ENCODE assay signal across 8 cellular contexts in genomic region chr11:68099474-68100405, GRCh38. TPM values are rescaled to one million over a fixed set of nuclear protein-coding genes. Genes with fewer than 3 reads are reported as not detected.
A peak's percentile ranks its signal among the peaks of the same experiment; 100 is the strongest.
DNase-seq lines count a peak whose midpoint lies in the region; ATAC-seq and TF ChIP-seq lines count a peak whose summit lies in the region.

No MANE protein-coding gene starts in this region.

- ATAC-seq in heart left ventricle (peak in 3 of 4 donors; percentile 68 to 81 (median 80)), Right ventricle myocardium inferior (no peak), T-cell (replicated peaks in 1 of 4) (peak; percentile 68 to 91 (median 82)), GM21825 (IDR thresholded peaks at IDR 0.05; ENCODE audit: unreplicated experiment) (no peak), HG02759 (IDR thresholded peaks at IDR 0.05; ENCODE audit: unreplicated experiment) (no peak)

- no peak overlapping the region for H3K9ac ChIP-seq in endocrine pancreas (ENCODE audit: control insufficient read depth, insufficient read depth, low read length)

- H3K4me1 Mint-ChIP-seq in T-cell = peaks cover 16 to 22% (median 17%) of the 10 kb centered on the region in 3 donors

- H3K4me3 ChIP-seq in heart left ventricle = no peak overlapping the region
- peak overlapping the region; percentile 59 for H3K4me3 ChIP-seq in endocrine pancreas (ENCODE audit: control insufficient read depth, insufficient read depth, low read length)
- no peak overlapping the region for H3K4me3 ChIP-seq in sigmoid colon

- H3K27ac ChIP-seq in heart left ventricle (peak overlapping the region in 5 of 12 donors; percentile 2 to 41 (median 24)), sigmoid colon (peak overlapping the region in 3 of 4 donors; percentile 15 to 38 (median 21))

- TF ChIP-seq EP300 in sigmoid colon (IDR thresholded peaks at IDR 0.05) = no peak

- H3K9me3 ChIP-seq in heart left ventricle (no peaks in the 10 kb centered on the region), endocrine pancreas (ENCODE audit: control insufficient read depth, low read length) (no peaks in the 10 kb centered on the region), sigmoid colon (no peaks in the 10 kb centered on the region)

- H3K27me3 ChIP-seq in heart left ventricle (no peaks in the 10 kb centered on the region), endocrine pancreas (ENCODE audit: control insufficient read depth, insufficient read depth, low read length) (no peaks in the 10 kb centered on the region), sigmoid colon (no peaks in the 10 kb centered on the region)

- WGBS in heart left ventricle, 4 donors = 31 to 48% (median 35%) methylated on average over 12 of the region's 12 CpGs
- 8 to 27% methylated on average over 12 of the region's 12 CpGs for WGBS in sigmoid colon, 2 donors

- H3K36me3 Mint-ChIP-seq in T-cell = no peaks in the 10 kb centered on the region

- peaks cover 0 to 31% (median 13%) of the 10 kb centered on the region in 12 donors for H3K4me1 ChIP-seq in heart left ventricle
- peaks cover 12% of the 10 kb centered on the region for H3K4me1 ChIP-seq in endocrine pancreas (ENCODE audit: control insufficient read depth, insufficient read depth, low read length)
- peaks cover 0 to 9% (median 3%) of the 10 kb centered on the region in 4 donors for H3K4me1 ChIP-seq in sigmoid colon

- POLR2A ChIA-PET in T-cell (lab: Charles Lee) = interaction anchor here (0.5 to 0.6 kb wide), 2 partner anchors 15 to 33 kb away, joined by 3 to 4 read pairs; no protein-coding TSS in a partner anchor

- H3K4me3 Mint-ChIP-seq in T-cell = peak overlapping the region; percentile 51 to 69 (median 67)

- CTCF ChIA-PET in T-cell (lab: Charles Lee) = interaction anchor here in 1 of 2 donors (1.1 kb wide), 1 partner anchor 17 kb away, joined by 3 read pairs; no protein-coding TSS in a partner anchor

- TF ChIP-seq CTCF in heart left ventricle (IDR thresholded peaks at IDR 0.05) (no peak), sigmoid colon (IDR thresholded peaks at IDR 0.05) (no peak)

- peaks cover 0 to 4% (median 0%) of the 10 kb centered on the region in 9 donors for H3K36me3 ChIP-seq in heart left ventricle
- H3K36me3 ChIP-seq in endocrine pancreas (ENCODE audit: control insufficient read depth, insufficient read depth, low read length) = no peaks in the 10 kb centered on the region
- no peaks in the 10 kb centered on the region for H3K36me3 ChIP-seq in sigmoid colon

- intact Hi-C loops in heart left ventricle (cut with DNase I) = no loop called here
- intact Hi-C loops in Right ventricle myocardium inferior (cut with DNase I) = no loop called here
- intact Hi-C loops in sigmoid colon (cut with DNase I) = no loop called here

- H3K27me3 Mint-ChIP-seq in T-cell = no peaks in the 10 kb centered on the region

- DNase-seq in heart left ventricle (peak in 4 of 5 donors; percentile 35 to 58 (median 52)), Right ventricle myocardium inferior (ENCODE audit: missing footprints) (no peak), T-cell (peak in 31 of 34 experiments; percentile 17 to 57 (median 38)), sigmoid colon (no peak), DMS114 treated with DMSO at 0.1 percent for 48 hours (lab: John Stamatoyannopoulos, UW; ENCODE audit: unreplicated experiment) (no peak)

- TF ChIP-seq POLR2A in heart left ventricle (IDR thresholded peaks at IDR 0.05) (no peak), sigmoid colon (IDR thresholded peaks at IDR 0.05) (no peak)

- H3K9me3 Mint-ChIP-seq in T-cell = no peaks in the 10 kb centered on the region

- peak overlapping the region; percentile 27 to 78 for H3K27ac Mint-ChIP-seq in T-cell

RNA-seq across cellular contexts. Expression of gene CHKA, which starts 21.4 kb away (rescaled TPM):
- total RNA-seq in heart left ventricle (10 to 100 TPM in 3 of 9 donors, 1 to 10 TPM in 6; 6.1 to 15.0 (median 8.2) TPM), Right ventricle myocardium inferior (7.6 TPM), T-cell (10 to 100 TPM in 2 of 5 donors, 1 to 10 TPM in 3; 4.4 to 19.4 (median 7.6) TPM), sigmoid colon (10 to 100 TPM; 16.4 to 39.1 (median 27.9) TPM)
- polyA plus RNA-seq in heart left ventricle (10 to 100 TPM; 15.9 to 22.9 TPM), sigmoid colon (10 to 100 TPM; 21.0 to 41.0 (median 22.9) TPM)

Comparison
In these comparisons a context has a peak if more than half of its experiments do, and no peak if none do; other contexts are left out.
1. ATAC-seq: peak in heart left ventricle (3 of 4) and T-cell (4 of 4); none in Right ventricle myocardium inferior (single experiment), GM21825 (single experiment) and HG02759 (single experiment).
2. DNase-seq: peak in heart left ventricle (4 of 5) and T-cell (31 of 34); none in Right ventricle myocardium inferior (single experiment), sigmoid colon (single experiment) and DMS114 treated with DMSO at 0.1 percent for 48 hours (single experiment).